Comparison of ENCODE assay signal across 8 cellular contexts in genomic region chr1:35929730-35930592, GRCh38. TPM values are rescaled to one million over a fixed set of nuclear protein-coding genes. Genes with fewer than 3 reads are reported as not detected.
DNase-seq lines count a peak whose midpoint lies in the region; ATAC-seq and TF ChIP-seq lines count a peak whose summit lies in the region.

No MANE protein-coding gene starts in this region.

- no peak for TF ChIP-seq CTCF in Peyer's patch (IDR thresholded peaks at IDR 0.05)
- no peak for TF ChIP-seq CTCF in ovary (IDR thresholded peaks at IDR 0.05)

- WGBS in ovary, 3 donors: 0 to 1% (median 1%) methylated on average over 15 of the region's 15 CpGs
- WGBS in aorta, 2 donors: 1% methylated on average over 15 of the region's 15 CpGs

- intact Hi-C loops in Right ventricle myocardium superior (cut with DNase I) (no loop called here), ovary (cut with DNase I) (no loop called here), aorta (cut with DNase I) (loop anchor here in 1 of 2 donors (5.0 kb wide), 2 partner anchors 43 to 157 kb away; partner anchors contain the start of gene ADPRS)

- no peaks in the 10 kb centered on the region for H3K27me3 ChIP-seq in Peyer's patch
- H3K27me3 ChIP-seq in ovary: no peaks in the 10 kb centered on the region
- no peaks in the 10 kb centered on the region for H3K27me3 ChIP-seq in aorta (ENCODE audit: control insufficient read depth in 1 of 2, insufficient read depth in 2 of 2, low read length in 1 of 2)

- no peak for TF ChIP-seq EP300 in ovary (IDR thresholded peaks at IDR 0.05)

- peak; percentile 13 for ATAC-seq in HG03432 (IDR thresholded peaks at IDR 0.05; ENCODE audit: unreplicated experiment)
- peak; percentile 8 to 9 for ATAC-seq in activated naive CD4-positive, alpha-beta T cell treated with anti-CD3 and anti-CD28 coated beads, Interleukin-2, amount 50 U/mL, for 72 hours
- peak; percentile 61 for ATAC-seq in Right ventricle myocardium superior (ENCODE audit: poor library complexity)
- ATAC-seq in aorta (ENCODE audit: low FRiP score): peak; percentile 66

- H3K36me3 ChIP-seq in Peyer's patch (no peaks in the 10 kb centered on the region), ovary (no peaks in the 10 kb centered on the region), aorta (ENCODE audit: control insufficient read depth in 1 of 2, insufficient read depth in 2 of 2, low read length in 1 of 2) (no peaks in the 10 kb centered on the region)

- peak overlapping the region; percentile 97 to 98 for H3K27ac Mint-ChIP-seq in activated naive CD4-positive, alpha-beta T cell treated with anti-CD3 and anti-CD28 coated beads, Interleukin-2, amount 50 U/mL, for 72 hours

- TF ChIP-seq POLR2A in Peyer's patch (IDR thresholded peaks at IDR 0.05) (no peak), ovary (IDR thresholded peaks at IDR 0.05) (no peak)

- peaks cover 0 to 14% of the 10 kb centered on the region in 2 donors for H3K36me3 Mint-ChIP-seq in activated naive CD4-positive, alpha-beta T cell treated with anti-CD3 and anti-CD28 coated beads, Interleukin-2, amount 50 U/mL, for 72 hours

- H3K9me3 Mint-ChIP-seq in activated naive CD4-positive, alpha-beta T cell treated with anti-CD3 and anti-CD28 coated beads, Interleukin-2, amount 50 U/mL, for 72 hours: no peaks in the 10 kb centered on the region

- peak overlapping the region; percentile 67 to 96 (median 90) for H3K4me3 ChIP-seq in Peyer's patch
- H3K4me3 ChIP-seq in ovary: peak overlapping the region; percentile 82
- H3K4me3 ChIP-seq in aorta (ENCODE audit: low read length in 2 of 2): peak overlapping the region; percentile 80 to 81

- H3K9me3 ChIP-seq in Peyer's patch (no peaks in the 10 kb centered on the region), ovary (no peaks in the 10 kb centered on the region), aorta (ENCODE audit: control insufficient read depth, low read length) (no peaks in the 10 kb centered on the region)

- H3K27ac ChIP-seq in Peyer's patch (peak overlapping the region; percentile 95 to 99 (median 99)), ovary (peak overlapping the region; percentile 94 to 99), aorta (ENCODE audit: low read depth in 1 of 2, low read length in 2 of 2) (peak overlapping the region; percentile 94 to 97)

- DNase-seq in COLO668 (lab: John Stamatoyannopoulos, UW; ENCODE audit: unreplicated experiment): peak; percentile 63
- peak; percentile 34 to 65 (median 53) for DNase-seq in Peyer's patch
- DNase-seq in activated naive CD4-positive, alpha-beta T cell treated with anti-CD3 and anti-CD28 coated beads, Interleukin-2, amount 50 U/mL, for 72 hours (ENCODE audit: low spot score in 2 of 2): peak; percentile 27 to 57
- DNase-seq in Right ventricle myocardium superior: peak; percentile 70
- peak; percentile 51 to 68 (median 58) for DNase-seq in ovary
- DNase-seq in aorta: peak; percentile 74 to 82
- DNase-seq in pons (ENCODE audit: low spot score): no peak

- peaks cover 0 to 21% (median 5%) of the 10 kb centered on the region in 4 donors for H3K4me1 ChIP-seq in Peyer's patch
- no peaks in the 10 kb centered on the region for H3K4me1 ChIP-seq in ovary (ENCODE audit: insufficient read depth)
- H3K4me1 ChIP-seq in aorta (ENCODE audit: control insufficient read depth in 1 of 2, insufficient read depth in 2 of 2, low read length in 2 of 2): no peaks in the 10 kb centered on the region

RNA-seq across cellular contexts. Expression of gene AGO3, which starts 0.9 kb away (rescaled TPM):
- total RNA-seq in Peyer's patch (10 to 100 TPM; 12.1 to 33.0 (median 18.6) TPM), Right ventricle myocardium superior (12.7 TPM), ovary (10 to 100 TPM; 15.4 to 44.1 (median 31.5) TPM), aorta (10 to 100 TPM; 48.1 to 50.4 TPM)
- 10 to 100 TPM; 32.9 to 43.6 TPM for total RNA-seq in activated naive CD4-positive, alpha-beta T cell treated with anti-CD3 and anti-CD28 coated beads, Interleukin-2, amount 50 U/mL, for 72 hours
- polyA plus RNA-seq in ovary (10 to 100 TPM in 1 of 2 donors, 1 to 10 TPM in 1; 3.8 to 11.2 TPM), aorta (1 to 10 TPM; 1.1 to 4.2 TPM)

RNA-seq across cellular contexts. Expression of gene AGO1, which starts 47.0 kb away (rescaled TPM):
- 10 to 100 TPM; 27.0 to 39.7 (median 31.7) TPM for total RNA-seq in Peyer's patch
- total RNA-seq in activated naive CD4-positive, alpha-beta T cell treated with anti-CD3 and anti-CD28 coated beads, Interleukin-2, amount 50 U/mL, for 72 hours: 10 to 100 TPM; 31.6 to 35.4 TPM
- 17.5 TPM for total RNA-seq in Right ventricle myocardium superior
- 10 to 100 TPM; 10.1 to 34.0 (median 29.8) TPM for total RNA-seq in ovary
- 10 to 100 TPM in 1 of 2 donors, 1 to 10 TPM in 1; 5.1 to 16.3 TPM for polyA plus RNA-seq in ovary
- total RNA-seq in aorta: 10 to 100 TPM; 27.7 to 33.9 TPM
- polyA plus RNA-seq in aorta: 1 to 10 TPM; 4.3 to 4.4 TPM

Comparison
In these comparisons a context has a peak if more than half of its experiments do, and no peak if none do; other contexts are left out.
1. ATAC-seq: peak in every context shown above with its lines; median percentile 66 in aorta; 61 in Right ventricle myocardium superior; 13 in HG03432; 8 in activated naive CD4-positive, alpha-beta T cell treated with anti-CD3 and anti-CD28 coated beads, Interleukin-2, amount 50 U/mL, for 72 hours.